ENCODE assay signal across 15 cellular contexts in genomic region chr2:54950811-54951210, GRCh38.
DNase-seq lines count a peak whose midpoint lies in the region; ATAC-seq, FAIRE-seq and TF ChIP-seq lines count a peak whose summit lies in the region.
"Had no signal": no experiment of that assay in that cellular context is flagged by ENCODE, and none has a peak within 500 bp of the region (broad histone marks: within the 10 kb centered on the region; RNA-seq: fewer than 3 reads in every experiment).

No MANE protein-coding gene starts in this region.

- no peak overlapping the region for H4K8ac ChIP-seq in neuronal stem cell (ENCODE audit: low read depth, low read length)

- H3K18ac ChIP-seq in neuronal stem cell (ENCODE audit: low read length), result no peak overlapping the region

- H2BK15ac ChIP-seq in neuronal stem cell (ENCODE audit: low read length), result no peak overlapping the region

- no peaks in the 10 kb centered on the region for H4K20me1 ChIP-seq in K562 (replicated peaks; ENCODE audit: control insufficient read depth, insufficient read depth, low read length)
- H4K20me1 ChIP-seq: BLaER1 had no signal

- POLR2A ChIA-PET in K562 (lab: Yijun Ruan, JAX), result interaction anchor here (0.6 kb wide), 1 partner anchor 362 kb away, joined by 3 read pairs; no protein-coding TSS in a partner anchor

- intact Hi-C loops in K562 (cut with micrococcal nuclease), result no loop called here

- in situ Hi-C loops in K562 (cut with MboI), result no loop called here

- H3K27ac ChIP-seq in C4-2B (peak overlapping the region; percentile 45), K562 (ENCODE audit: extremely low read depth, low read depth, low read length) (no peak overlapping the region), neuronal stem cell (replicated peaks; ENCODE audit: low read length) (no peak overlapping the region)
- H3K27ac ChIP-seq: BLaER1 had no signal

- DNase-seq in SK-N-DZ (ENCODE audit: low spot score) (peak; percentile 16), K562 (ENCODE audit: extremely low read depth in 1 of 4, low spot score in 3 of 4) (no peak), neuronal stem cell (ENCODE audit: low spot score) (no peak), NCI-H2029 treated with DMSO at 0.1 percent for 48 hours (lab: John Stamatoyannopoulos, UW) (no peak), NCI-H2196 treated with DMSO at 0.1 percent for 48 hours (lab: John Stamatoyannopoulos, UW; ENCODE audit: unreplicated experiment) (no peak)
- no peak for DNase-seq in activated CD4-positive, alpha-beta T cell treated with anti-CD3 and anti-CD28 coated beads, Interleukin-2, amount 50 U/mL, for 48 hours
- DNase-seq: 8988T; Calu3; CD8-positive, alpha-beta T cell; DMS79 treated with DMSO at 0.1 percent for 48 hours; GF-D8; GOT3; H9 had no signal

- H2AFZ ChIP-seq in K562 (ENCODE audit: low read depth, low read length) (peak overlapping the region; percentile 71), neuronal stem cell (ENCODE audit: low read length) (peak overlapping the region; percentile 36)

- H3K9me1 ChIP-seq in K562 (ENCODE audit: control insufficient read depth, insufficient read depth, low read length), result no peaks in the 10 kb centered on the region

- no peak overlapping the region for H2BK5ac ChIP-seq in neuronal stem cell (ENCODE audit: low read length)

- H4K91ac ChIP-seq in neuronal stem cell (ENCODE audit: low read depth, low read length, poor library complexity), result no peak overlapping the region

- no peak overlapping the region for H3K9ac ChIP-seq in K562 (ENCODE audit: insufficient read depth in 1 of 2, low read depth in 2 of 2, low read length in 2 of 2)
- H3K9ac ChIP-seq in neuronal stem cell (ENCODE audit: low read depth, low read length, poor library complexity), result no peak overlapping the region
- H3K9ac ChIP-seq: BLaER1 had no signal

- H3K9me3 ChIP-seq in K562 (replicated peaks; ENCODE audit: control insufficient read depth, insufficient read depth, low read depth, low read length) (no peaks in the 10 kb centered on the region), neuronal stem cell (replicated peaks in 1 of 2; ENCODE audit: control insufficient read depth in 2 of 2, insufficient read depth in 1 of 2, low read depth in 1 of 2, low read length in 2 of 2) (no peaks in the 10 kb centered on the region)
- H3K9me3 ChIP-seq: BLaER1 had no signal

- no peak overlapping the region for H3K4me2 ChIP-seq in K562 (ENCODE audit: insufficient read depth, low read length)
- no peak overlapping the region for H3K4me2 ChIP-seq in neuronal stem cell (ENCODE audit: insufficient read depth, low read length, poor library complexity, severe bottlenecking)
- H3K4me2 ChIP-seq: BLaER1 had no signal

- H3K4me3 ChIP-seq in K562 (no peak overlapping the region), neuronal stem cell (ENCODE audit: low read length in 2 of 2) (no peak overlapping the region)
- H3K4me3 ChIP-seq: BLaER1 had no signal

- H2BK12ac ChIP-seq in neuronal stem cell (ENCODE audit: low read length), result no peak overlapping the region

- no peak for FAIRE-seq in K562 (lab: Jason Lieb, UNC)

- no peak for ATAC-seq in K562
- ATAC-seq: CD8-positive, alpha-beta T cell had no signal

- H3K4ac ChIP-seq in neuronal stem cell (ENCODE audit: low read length), result no peak overlapping the region

- TF ChIP-seq CTCF in C4-2B (conservative IDR thresholded peaks at IDR 0.05) (no peak), K562 (IDR thresholded peaks at IDR 0.05 in 2 of 3, conservative IDR thresholded peaks at IDR 0.05 in 1 of 3; ENCODE audit: insufficient read depth in 2 of 3, low read depth in 1 of 3, low read length in 3 of 3) (no peak)

- BruUV-seq in K562 (replicated peaks; lab: Mats Ljungman, UMichigan), result no TSS peak

- 68% methylated on average over 3 of the region's 3 CpGs for WGBS in K562 (ENCODE audit: insufficient coverage, low coverage, missing lambda C conversion rate)
- no CpG with 5 or more reads among the region's 3 CpGs for WGBS in neuronal stem cell (ENCODE audit: extremely low coverage in 2 of 2, insufficient read length in 2 of 2, insufficient replicate concordance in 1 of 2), 2 donors

- CTCF ChIA-PET in K562 (lab: Yijun Ruan, JAX; ENCODE audit: low intra/inter-chr PET ratio), result interaction anchor here (0.6 kb wide), 1 partner anchor 45 kb away, joined by 6 read pairs; no protein-coding TSS in a partner anchor

- TF ChIP-seq EP300 in K562 (IDR thresholded peaks at IDR 0.05; ENCODE audit: low read length), result no peak

- H3K36me3 ChIP-seq in K562 (ENCODE audit: control insufficient read depth, insufficient read depth, low read length) (no peaks in the 10 kb centered on the region), neuronal stem cell (replicated peaks in 1 of 2; ENCODE audit: control insufficient read depth in 2 of 2, insufficient read depth in 2 of 2, low read length in 2 of 2) (no peaks in the 10 kb centered on the region)
- H3K36me3 ChIP-seq: BLaER1 had no signal

- no peaks in the 10 kb centered on the region; a peak in 1 of 5 replicates for H3K27me3 ChIP-seq in K562 (ENCODE audit: control insufficient read depth in 2 of 2, insufficient read depth in 2 of 2, low read length in 2 of 2)
- H3K27me3 ChIP-seq in neuronal stem cell (ENCODE audit: control insufficient read depth in 3 of 3, insufficient read depth in 3 of 3, low read depth in 1 of 3, low read length in 3 of 3), result no peaks in the 10 kb centered on the region
- H3K27me3 ChIP-seq: BLaER1 had no signal

- TF ChIP-seq RAD21 in K562 (CRISPR knock-in tag; conservative IDR thresholded peaks at IDR 0.05 in 1 of 2, IDR thresholded peaks at IDR 0.05 in 1 of 2), result no peak

- no peaks in the 10 kb centered on the region for H3K79me1 ChIP-seq in neuronal stem cell (ENCODE audit: low read depth, low read length)

- no peak overlapping the region for H2AK5ac ChIP-seq in neuronal stem cell (ENCODE audit: low read depth, low read length)

- no peak overlapping the region for H3K23ac ChIP-seq in neuronal stem cell (ENCODE audit: low read depth, low read length, poor library complexity)

- H2BK120ac ChIP-seq in neuronal stem cell (ENCODE audit: low read depth, low read length), result no peak overlapping the region

- H3K4me1 ChIP-seq in K562 (replicated peaks in 1 of 2; ENCODE audit: control insufficient read depth in 2 of 2, insufficient read depth in 2 of 2, low read length in 2 of 2) (peaks cover 23 to 34% of the 10 kb centered on the region in 2 experiments), neuronal stem cell (ENCODE audit: control insufficient read depth in 2 of 2, insufficient read depth in 1 of 2, low read depth in 1 of 2, low read length in 2 of 2) (peaks cover 13 to 15% of the 10 kb centered on the region in 2 donors)

- H3K79me2 ChIP-seq in K562 (ENCODE audit: control insufficient read depth, insufficient read depth, low read length), result no peaks in the 10 kb centered on the region

- no peak overlapping the region for H3K14ac ChIP-seq in neuronal stem cell (ENCODE audit: low read length)

- no peak for TF ChIP-seq POLR2A in K562 (conservative IDR thresholded peaks at IDR 0.05)

TF ChIP-seq in K562, 482 proteins besides CTCF, POLR2A, EP300 and RAD21:
- TF ChIP-seq SOX6 (IDR thresholded peaks at IDR 0.05) (no peak), ZNF217 (CRISPR knock-in tag; IDR thresholded peaks at IDR 0.05) (no peak), SRSF1 (IDR thresholded peaks at IDR 0.05; ENCODE audit: low read depth, low read length) (no peak), YY1 (IDR thresholded peaks at IDR 0.05; ENCODE audit: borderline replicate concordance in 1 of 3, control insufficient read depth in 1 of 3, extremely low read depth in 1 of 3, insufficient read depth in 3 of 3, insufficient read length in 1 of 3, insufficient replicate concordance in 2 of 3, low read depth in 1 of 3, low read length in 2 of 3) (peak in 2 of 3 experiments; percentile 50 to 80), COPS2 (conservative IDR thresholded peaks at IDR 0.05) (no peak)
